8 cellular contexts compared by ENCODE assay signal in genomic region chr22:38176170-38176741, GRCh38. TPM values are rescaled to one million over a fixed set of nuclear protein-coding genes. Genes with fewer than 3 reads are reported as not detected.
DNase-seq lines count a peak whose midpoint lies in the region; ATAC-seq and TF ChIP-seq lines count a peak whose summit lies in the region.

No MANE protein-coding gene starts in this region.

- intact Hi-C loops in cardiac septum (cut with DNase I): loop anchor here (5.0 kb wide), 1 partner anchor 41 kb away; no protein-coding TSS in a partner anchor
- intact Hi-C loops in Caco-2 (cut with micrococcal nuclease; ENCODE audit: unreplicated experiment): no loop called here

- peaks cover 15% of the 10 kb centered on the region for H3K36me3 Mint-ChIP-seq in Caco-2 (ENCODE audit: insufficient read depth, unreplicated experiment)

- H3K27me3 Mint-ChIP-seq in Caco-2 (ENCODE audit: insufficient read depth, unreplicated experiment): no peaks in the 10 kb centered on the region

- no peaks in the 10 kb centered on the region for H3K36me3 ChIP-seq in Caco-2 (ENCODE audit: control insufficient read depth, insufficient read depth, low read length)

- H3K4me3 ChIP-seq in Caco-2 (ENCODE audit: low read depth, low read length): no peak overlapping the region

- peak; percentile 90 for DNase-seq in AG20443 (ENCODE audit: low spot score)
- DNase-seq in activated gamma-delta T cell (lab: John Stamatoyannopoulos, UW): peak; percentile 31
- peak; percentile 83 for DNase-seq in cardiac septum (ENCODE audit: low spot score)
- DNase-seq in stimulated activated CD8-positive, alpha-beta memory T cell treated with anti-CD3 and anti-CD28 coated beads, Interleukin-4, amount 100 ng/mL, for 24 hours (ENCODE audit: low read depth): peak; percentile 21
- DNase-seq in NCI-H82 (lab: John Stamatoyannopoulos, UW): no peak
- DNase-seq in Caco-2: no peak
- no peak for DNase-seq in NCI-H146 (lab: John Stamatoyannopoulos, UW)

- no peak for TF ChIP-seq CTCF in Caco-2 (IDR thresholded peaks at IDR 0.05; ENCODE audit: insufficient read depth in 1 of 2, low read depth in 1 of 2, low read length in 1 of 2, severe bottlenecking in 1 of 2, unreplicated experiment in 1 of 2)

- H3K4me1 ChIP-seq in Caco-2: peaks cover 43% of the 10 kb centered on the region

- no peaks in the 10 kb centered on the region for H3K9me3 ChIP-seq in Caco-2

- H3K27me3 ChIP-seq in Caco-2 (replicated peaks; ENCODE audit: control insufficient read depth, insufficient read depth, low read length): no peaks in the 10 kb centered on the region

- no TSS peak for BruUV-seq in Caco-2 (replicated peaks; lab: Mats Ljungman, UMichigan)

- no peak overlapping the region for H3K4me3 Mint-ChIP-seq in Caco-2 (ENCODE audit: unreplicated experiment)

- peak; percentile 34 for ATAC-seq in HG02610 (IDR thresholded peaks at IDR 0.05; ENCODE audit: unreplicated experiment)

- CTCF ChIA-PET in Caco-2 (lab: Charles Lee): no interaction called here

- no peaks in the 10 kb centered on the region for H3K9me3 Mint-ChIP-seq in Caco-2 (ENCODE audit: unreplicated experiment)

- POLR2A ChIA-PET in Caco-2 (lab: Charles Lee): no interaction called here

- peaks cover 24% of the 10 kb centered on the region for H3K4me1 Mint-ChIP-seq in Caco-2 (ENCODE audit: low read depth, unreplicated experiment)

- H3K27ac Mint-ChIP-seq in Caco-2 (ENCODE audit: unreplicated experiment): no peak overlapping the region

RNA-seq across cellular contexts. Expression of gene PLA2G6, which starts 5.4 kb away (rescaled TPM):
- total RNA-seq in cardiac septum (12.5 TPM), Caco-2 (2022) (18.7 and 19.2 TPM in 2 replicates)

RNA-seq across cellular contexts. Expression of gene MAFF, which starts 25.5 kb away (rescaled TPM):
- total RNA-seq in cardiac septum (9.8 TPM), Caco-2 (2022) (6.8 and 9.0 TPM in 2 replicates)

Comparison
In these comparisons a context has a peak if more than half of its experiments do, and no peak if none do; other contexts are left out.
1. DNase-seq: peak in AG20443 (single experiment), activated gamma-delta T cell (single experiment), cardiac septum (single experiment) and stimulated activated CD8-positive, alpha-beta memory T cell treated with anti-CD3 and anti-CD28 coated beads, Interleukin-4, amount 100 ng/mL, for 24 hours (single experiment); none in NCI-H82 (single experiment), Caco-2 (0 of 2) and NCI-H146 (single experiment).